8 cellular contexts compared by ENCODE assay signal in genomic region chr14:91113829-91114078, GRCh38. TPM values are rescaled to one million over a fixed set of nuclear protein-coding genes. Genes with fewer than 3 reads are reported as not detected.
DNase-seq lines count a peak whose midpoint lies in the region; ATAC-seq, FAIRE-seq and TF ChIP-seq lines count a peak whose summit lies in the region.

Gene DGLUCY (plus strand): TSS chr14:91114073. CDS start chr14:91160295, 46,222 bp downstream.

- dilution Hi-C loops in endothelial cell of umbilical vein (cut with MboI; ENCODE audit: extremely low pct_ligation_motif_present, low sequenced_read_pairs), result no loop called here

- peaks cover 74% of the 10 kb centered on the region for H3K4me1 Mint-ChIP-seq in CD4-positive, alpha-beta T cell (ENCODE audit: low read depth)
- peaks cover 76 to 78% (median 77%) of the 10 kb centered on the region in 3 donors for H3K4me1 Mint-ChIP-seq in T-cell

- no peaks in the 10 kb centered on the region for H3K27me3 ChIP-seq in CD4-positive, alpha-beta T cell (ENCODE audit: control insufficient read depth, insufficient read depth, low read length)
- H3K27me3 ChIP-seq in endothelial cell of umbilical vein (ENCODE audit: control insufficient read depth in 2 of 2, insufficient read depth in 2 of 2, low read length in 2 of 2) (no peaks in the 10 kb centered on the region), thymus (ENCODE audit: control insufficient read depth, insufficient read depth) (no peaks in the 10 kb centered on the region)

- POLR2A ChIA-PET in CD4-positive, alpha-beta T cell (lab: Charles Lee), result interaction anchor here (0.7 to 4.2 kb wide), 11 partner anchors 8 to 144 kb away, joined by 3 to 181 read pairs (median 4); partner anchors contain the start of gene RPS6KA5
- POLR2A ChIA-PET in T-cell (lab: Charles Lee), result interaction anchor here (0.6 to 1.2 kb wide), 5 partner anchors 47 to 132 kb away, joined by 3 to 5 read pairs (median 3); no protein-coding TSS in a partner anchor
- POLR2A ChIA-PET in endothelial cell of umbilical vein (lab: Charles Lee), result interaction anchor here (0.7 kb wide), 1 partner anchor 53 kb away, joined by 3 read pairs; the partner anchor contains the start of gene RPS6KA5

- intact Hi-C loops in CD4-positive, alpha-beta T cell (cut with DNase I, micrococcal nuclease), result loop anchor here (2.0 kb wide), 2 partner anchors 53 to 55 kb away; partner anchors contain the start of gene RPS6KA5 (in 1 of the 2)
- intact Hi-C loops in endothelial cell of umbilical vein (cut with micrococcal nuclease), result loop anchor here (1.0 to 2.0 kb wide), 2 partner anchors 53 to 59 kb away; partner anchors contain the start of gene RPS6KA5

- no peaks in the 10 kb centered on the region for H3K9me1 ChIP-seq in endothelial cell of umbilical vein (replicated peaks; ENCODE audit: control insufficient read depth, extremely low read depth, insufficient read depth, low read length)

- H3K79me2 ChIP-seq in endothelial cell of umbilical vein (ENCODE audit: control insufficient read depth, insufficient read depth, low read length), result peaks cover 9% of the 10 kb centered on the region

- peak within 1 kb of the TSS; percentile 88 for H3K4me2 ChIP-seq in endothelial cell of umbilical vein (ENCODE audit: insufficient read depth, low read length)

- no TSS peak for BruUV-seq in endothelial cell of umbilical vein (replicated peaks; lab: Mats Ljungman, UMichigan)

- DNase-seq in CD4-positive, alpha-beta T cell, result peak in 6 of 10 experiments; percentile 26 to 61 (median 42)
- DNase-seq in T-cell, result peak in 21 of 34 experiments; percentile 22 to 68 (median 46)
- DNase-seq in endothelial cell of umbilical vein (ENCODE audit: low read depth, low spot score), result no peak
- DNase-seq in mucosa of gallbladder (ENCODE audit: low spot score), result peak; percentile 73
- no peak for DNase-seq in stimulated activated naive CD4-positive, alpha-beta T cell (lab: John Stamatoyannopoulos, UW)

- H4K20me1 ChIP-seq in endothelial cell of umbilical vein (replicated peaks; ENCODE audit: control insufficient read depth, extremely low read depth, insufficient read depth, low read length), result no peaks in the 10 kb centered on the region

- H3K4me1 ChIP-seq in endothelial cell of umbilical vein (ENCODE audit: control insufficient read depth, extremely low read depth, insufficient read depth, low read length) (peaks cover 42% of the 10 kb centered on the region), thymus (ENCODE audit: control insufficient read depth, insufficient read depth, low read length) (peaks cover 16% of the 10 kb centered on the region)

- H3K9me3 Mint-ChIP-seq in CD4-positive, alpha-beta T cell, result no peaks in the 10 kb centered on the region
- no peaks in the 10 kb centered on the region for H3K9me3 Mint-ChIP-seq in T-cell

- peak within 1 kb of the TSS; percentile 8 for H2AFZ ChIP-seq in endothelial cell of umbilical vein (ENCODE audit: low read depth, low read length)

- peak within 1 kb of the TSS; percentile 79 for H3K9ac ChIP-seq in endothelial cell of umbilical vein (replicated peaks; ENCODE audit: extremely low read depth, insufficient read depth, low read length)

- ATAC-seq in CD4-positive, alpha-beta T cell (ENCODE audit: poor library complexity), result no peak
- ATAC-seq in GM19328 (IDR thresholded peaks at IDR 0.05; ENCODE audit: unreplicated experiment) (peak; percentile 68), HG03469 (IDR thresholded peaks at IDR 0.05; ENCODE audit: unreplicated experiment) (peak; percentile 53), T-cell (replicated peaks in 1 of 4) (no peak)

- peaks cover 31% of the 10 kb centered on the region for H3K36me3 Mint-ChIP-seq in CD4-positive, alpha-beta T cell (ENCODE audit: low read depth)
- H3K36me3 Mint-ChIP-seq in T-cell, result peaks cover 14% of the 10 kb centered on the region

- CTCF ChIA-PET in CD4-positive, alpha-beta T cell (lab: Charles Lee), result interaction anchor here (1.0 to 1.4 kb wide), 3 partner anchors 25 to 211 kb away, joined by 3 to 4 read pairs (median 4); no protein-coding TSS in a partner anchor
- CTCF ChIA-PET in T-cell (lab: Charles Lee), result interaction anchor here (0.5 to 2.7 kb wide), 5 partner anchors 9 to 211 kb away, joined by 3 to 17 read pairs (median 4); partner anchors contain the start of gene RPS6KA5 (in 1 of the 2)
- CTCF ChIA-PET in endothelial cell of umbilical vein (lab: Charles Lee), result interaction anchor here (1.1 to 3.4 kb wide), 4 partner anchors 25 to 211 kb away, joined by 6 to 26 read pairs (median 18); partner anchors contain the start of gene RPS6KA5

- TF ChIP-seq POLR2A in endothelial cell of umbilical vein (IDR thresholded peaks at IDR 0.05; ENCODE audit: low read depth, low read length), result no peak

- peak within 1 kb of the TSS; percentile 92 for H3K4me3 Mint-ChIP-seq in CD4-positive, alpha-beta T cell
- H3K4me3 Mint-ChIP-seq in T-cell, result peak within 1 kb of the TSS; percentile 86 to 97 (median 86)

- no peaks in the 10 kb centered on the region for H3K27me3 Mint-ChIP-seq in CD4-positive, alpha-beta T cell
- no peaks in the 10 kb centered on the region for H3K27me3 Mint-ChIP-seq in T-cell

- peak within 1 kb of the TSS; percentile 83 for H3K27ac ChIP-seq in CD4-positive, alpha-beta T cell (ENCODE audit: low read depth, low read length)
- H3K27ac ChIP-seq in endothelial cell of umbilical vein (ENCODE audit: insufficient read depth, low read depth, low read length), result peak within 1 kb of the TSS; percentile 79
- H3K27ac ChIP-seq in thymus (ENCODE audit: low read depth), result peak within 1 kb of the TSS; percentile 96

- 1% methylated on average over 5 of the region's 5 CpGs for WGBS in thymus

- peak within 1 kb of the TSS; percentile 91 for H3K27ac Mint-ChIP-seq in CD4-positive, alpha-beta T cell
- peak within 1 kb of the TSS; percentile 92 to 94 for H3K27ac Mint-ChIP-seq in T-cell

- no peak for FAIRE-seq in endothelial cell of umbilical vein (lab: Jason Lieb, UNC)

- no peak for TF ChIP-seq CTCF in CD4-positive, alpha-beta T cell (IDR thresholded peaks at IDR 0.05)
- no peak for TF ChIP-seq CTCF in endothelial cell of umbilical vein (IDR thresholded peaks at IDR 0.05; ENCODE audit: extremely low read depth in 1 of 2, insufficient read depth in 1 of 2, low read depth in 1 of 2, low read length in 2 of 2)

- H3K36me3 ChIP-seq in endothelial cell of umbilical vein (ENCODE audit: control insufficient read depth in 2 of 2, extremely low read depth in 1 of 2, insufficient read depth in 2 of 2, low read length in 2 of 2) (no peaks in the 10 kb centered on the region), thymus (ENCODE audit: control insufficient read depth, insufficient read depth) (no peaks in the 10 kb centered on the region)

- H3K9me3 ChIP-seq in CD4-positive, alpha-beta T cell (ENCODE audit: control insufficient read depth, low read length), result no peaks in the 10 kb centered on the region
- H3K9me3 ChIP-seq in endothelial cell of umbilical vein (replicated peaks; ENCODE audit: control insufficient read depth, insufficient read depth, low read length) (no peaks in the 10 kb centered on the region), thymus (ENCODE audit: control insufficient read depth) (no peaks in the 10 kb centered on the region)

- H3K4me3 ChIP-seq in endothelial cell of umbilical vein (replicated peaks in 1 of 3; ENCODE audit: insufficient read depth in 1 of 3, low read depth in 1 of 3, low read length in 3 of 3), result peak within 1 kb of the TSS; percentile 25 to 66 (median 31)
- peak within 1 kb of the TSS; percentile 57 for H3K4me3 ChIP-seq in thymus (ENCODE audit: low read length)

TF ChIP-seq in endothelial cell of umbilical vein, 7 proteins besides CTCF, POLR2A, EP300 and RAD21:
- peak; percentile 93 for TF ChIP-seq MAX (IDR thresholded peaks at IDR 0.05; ENCODE audit: insufficient read depth, insufficient read length)
- no peak for TF ChIP-seq POLR2AphosphoS5 (IDR thresholded peaks at IDR 0.05; ENCODE audit: insufficient read depth, low read depth, low read length)

RNA-seq across cellular contexts. Expression of gene DGLUCY, which starts in this region (rescaled TPM):
- total RNA-seq in CD4-positive, alpha-beta T cell, result 10 to 100 TPM; 33.0 to 34.9 TPM
- total RNA-seq in T-cell, result 100 to 1,000 TPM in 2 of 5 donors, 10 to 100 TPM in 3; 69.8 to 144 (median 99.8) TPM
- 52.4 and 65.6 TPM in 2 replicates for total RNA-seq in endothelial cell of umbilical vein
- polyA plus RNA-seq in endothelial cell of umbilical vein, result 40.0 and 40.9 TPM in 2 replicates
- polyA plus RNA-seq in endothelial cell of umbilical vein (2011; cell fraction: cytosol; rRNA removed), result 31.5 and 40.3 TPM in 2 replicates
- polyA plus RNA-seq in endothelial cell of umbilical vein (2011; cell fraction: nucleus; rRNA removed), result 137 and 150 TPM in 2 replicates
- 44.5 and 47.3 TPM in 2 replicates for polyA plus RNA-seq in endothelial cell of umbilical vein (2012)
- polyA minus RNA-seq in endothelial cell of umbilical vein, result 86.1 and 98.5 TPM in 2 replicates
- polyA minus RNA-seq in endothelial cell of umbilical vein (2011; cell fraction: cytosol; rRNA and poly(A)+ RNA removed), result 1.5 TPM
- polyA minus RNA-seq in endothelial cell of umbilical vein (2011; cell fraction: nucleus; rRNA and poly(A)+ RNA removed), result 79.7 and 109 TPM in 2 replicates
- 97.6 TPM for total RNA-seq in mucosa of gallbladder
- 37.6 TPM for polyA plus RNA-seq in thymus

Comparison
In these comparisons a context has a peak if more than half of its experiments do, and no peak if none do; other contexts are left out.
1. ATAC-seq: peak in GM19328 (single experiment) and HG03469 (single experiment); none in CD4-positive, alpha-beta T cell (single experiment) and T-cell (0 of 4).
2. DNase-seq: peak in CD4-positive, alpha-beta T cell (6 of 10), T-cell (21 of 34) and mucosa of gallbladder (single experiment); none in endothelial cell of umbilical vein (single experiment) and stimulated activated naive CD4-positive, alpha-beta T cell (0 of 6).
3. Peak in every context shown above with its lines, with median percentiles within 50 percentile points of each other: H3K27ac ChIP-seq.